In the genomic region with DNA sequence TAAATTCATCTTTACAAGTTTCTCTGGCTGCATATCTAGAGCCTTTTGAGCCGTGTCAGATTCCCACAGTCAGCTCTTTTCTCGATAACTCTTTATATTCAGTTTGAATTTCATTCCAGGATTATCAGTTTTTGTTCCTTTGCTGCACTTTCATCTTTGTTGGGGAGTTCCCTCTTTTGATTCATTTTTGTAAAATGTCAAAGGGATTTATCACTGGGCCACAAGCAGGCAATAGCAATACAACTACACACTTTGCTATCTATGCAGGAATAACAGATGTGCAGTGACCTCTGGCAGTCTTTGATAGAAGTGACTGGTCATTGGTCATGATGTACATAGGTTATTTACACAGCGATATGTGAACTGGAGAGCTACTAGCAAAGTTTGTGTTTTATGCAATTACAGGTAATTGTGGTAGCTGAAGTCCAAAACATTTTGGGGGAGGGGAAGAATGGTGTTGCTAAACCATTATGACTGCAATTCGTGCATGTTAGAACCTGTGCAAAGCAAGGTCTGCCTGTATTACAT, we compare ENCODE assay signal across 1 cellular context.
A peak's percentile ranks its signal among the peaks of the same experiment; 100 is the strongest.
TF ChIP-seq lines count a peak whose summit lies in the region.

No MANE protein-coding gene starts in this region.

TF ChIP-seq in HepG2, 621 proteins besides CTCF, POLR2A, EP300 and RAD21 (continued from another document and continues in another):
- TF ChIP-seq, protein P1, sequence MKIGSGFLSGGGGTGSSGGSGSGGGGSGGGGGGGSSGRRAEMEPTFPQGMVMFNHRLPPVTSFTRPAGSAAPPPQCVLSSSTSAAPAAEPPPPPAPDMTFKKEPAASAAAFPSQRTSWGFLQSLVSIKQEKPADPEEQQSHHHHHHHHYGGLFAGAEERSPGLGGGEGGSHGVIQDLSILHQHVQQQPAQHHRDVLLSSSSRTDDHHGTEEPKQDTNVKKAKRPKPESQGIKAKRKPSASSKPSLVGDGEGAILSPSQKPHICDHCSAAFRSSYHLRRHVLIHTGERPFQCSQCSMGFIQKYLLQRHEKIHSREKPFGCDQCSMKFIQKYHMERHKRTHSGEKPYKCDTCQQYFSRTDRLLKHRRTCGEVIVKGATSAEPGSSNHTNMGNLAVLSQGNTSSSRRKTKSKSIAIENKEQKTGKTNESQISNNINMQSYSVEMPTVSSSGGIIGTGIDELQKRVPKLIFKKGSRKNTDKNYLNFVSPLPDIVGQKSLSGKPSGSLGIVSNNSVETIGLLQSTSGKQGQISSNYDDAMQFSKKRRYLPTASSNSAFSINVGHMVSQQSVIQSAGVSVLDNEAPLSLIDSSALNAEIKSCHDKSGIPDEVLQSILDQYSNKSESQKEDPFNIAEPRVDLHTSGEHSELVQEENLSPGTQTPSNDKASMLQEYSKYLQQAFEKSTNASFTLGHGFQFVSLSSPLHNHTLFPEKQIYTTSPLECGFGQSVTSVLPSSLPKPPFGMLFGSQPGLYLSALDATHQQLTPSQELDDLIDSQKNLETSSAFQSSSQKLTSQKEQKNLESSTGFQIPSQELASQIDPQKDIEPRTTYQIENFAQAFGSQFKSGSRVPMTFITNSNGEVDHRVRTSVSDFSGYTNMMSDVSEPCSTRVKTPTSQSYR (CRISPR knock-in tag; IDR thresholded peaks at IDR 0.05; ENCODE audit: borderline replicate concordance), result peak; percentile 97
- TF ChIP-seq HHEX (CRISPR knock-in tag; IDR thresholded peaks at IDR 0.05), result peak; percentile 48; the same call in 1 of the 2 replicates
- no peak; the same call in 1 of the 2 replicates for TF ChIP-seq FOXP1 (IDR thresholded peaks at IDR 0.05)
- peak; percentile 88 for TF ChIP-seq FOXP1 (CRISPR knock-in tag; IDR thresholded peaks at IDR 0.05)
- TF ChIP-seq, protein P2, sequence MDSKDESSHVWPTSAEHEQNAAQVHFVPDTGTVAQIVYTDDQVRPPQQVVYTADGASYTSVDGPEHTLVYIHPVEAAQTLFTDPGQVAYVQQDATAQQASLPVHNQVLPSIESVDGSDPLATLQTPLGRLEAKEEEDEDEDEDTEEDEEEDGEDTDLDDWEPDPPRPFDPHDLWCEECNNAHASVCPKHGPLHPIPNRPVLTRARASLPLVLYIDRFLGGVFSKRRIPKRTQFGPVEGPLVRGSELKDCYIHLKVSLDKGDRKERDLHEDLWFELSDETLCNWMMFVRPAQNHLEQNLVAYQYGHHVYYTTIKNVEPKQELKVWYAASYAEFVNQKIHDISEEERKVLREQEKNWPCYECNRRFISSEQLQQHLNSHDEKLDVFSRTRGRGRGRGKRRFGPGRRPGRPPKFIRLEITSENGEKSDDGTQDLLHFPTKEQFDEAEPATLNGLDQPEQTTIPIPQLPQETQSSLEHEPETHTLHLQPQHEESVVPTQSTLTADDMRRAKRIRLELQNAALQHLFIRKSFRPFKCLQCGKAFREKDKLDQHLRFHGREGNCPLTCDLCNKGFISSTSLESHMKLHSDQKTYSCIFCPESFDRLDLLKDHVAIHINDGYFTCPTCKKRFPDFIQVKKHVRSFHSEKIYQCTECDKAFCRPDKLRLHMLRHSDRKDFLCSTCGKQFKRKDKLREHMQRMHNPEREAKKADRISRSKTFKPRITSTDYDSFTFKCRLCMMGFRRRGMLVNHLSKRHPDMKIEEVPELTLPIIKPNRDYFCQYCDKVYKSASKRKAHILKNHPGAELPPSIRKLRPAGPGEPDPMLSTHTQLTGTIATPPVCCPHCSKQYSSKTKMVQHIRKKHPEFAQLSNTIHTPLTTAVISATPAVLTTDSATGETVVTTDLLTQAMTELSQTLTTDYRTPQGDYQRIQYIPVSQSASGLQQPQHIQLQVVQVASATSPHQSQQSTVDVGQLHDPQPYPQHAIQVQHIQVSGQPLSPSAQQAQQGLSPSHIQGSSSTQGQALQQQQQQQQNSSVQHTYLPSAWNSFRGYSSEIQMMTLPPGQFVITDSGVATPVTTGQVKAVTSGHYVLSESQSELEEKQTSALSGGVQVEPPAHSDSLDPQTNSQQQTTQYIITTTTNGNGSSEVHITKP (CRISPR knock-in tag; IDR thresholded peaks at IDR 0.05; ENCODE audit: low read depth), result no peak
- peak; percentile 59; the same call in 1 of the 2 replicates for TF ChIP-seq ZNF292 (CRISPR knock-in tag; IDR thresholded peaks at IDR 0.05; ENCODE audit: borderline replicate concordance, low read depth)
- TF ChIP-seq, protein P3, sequence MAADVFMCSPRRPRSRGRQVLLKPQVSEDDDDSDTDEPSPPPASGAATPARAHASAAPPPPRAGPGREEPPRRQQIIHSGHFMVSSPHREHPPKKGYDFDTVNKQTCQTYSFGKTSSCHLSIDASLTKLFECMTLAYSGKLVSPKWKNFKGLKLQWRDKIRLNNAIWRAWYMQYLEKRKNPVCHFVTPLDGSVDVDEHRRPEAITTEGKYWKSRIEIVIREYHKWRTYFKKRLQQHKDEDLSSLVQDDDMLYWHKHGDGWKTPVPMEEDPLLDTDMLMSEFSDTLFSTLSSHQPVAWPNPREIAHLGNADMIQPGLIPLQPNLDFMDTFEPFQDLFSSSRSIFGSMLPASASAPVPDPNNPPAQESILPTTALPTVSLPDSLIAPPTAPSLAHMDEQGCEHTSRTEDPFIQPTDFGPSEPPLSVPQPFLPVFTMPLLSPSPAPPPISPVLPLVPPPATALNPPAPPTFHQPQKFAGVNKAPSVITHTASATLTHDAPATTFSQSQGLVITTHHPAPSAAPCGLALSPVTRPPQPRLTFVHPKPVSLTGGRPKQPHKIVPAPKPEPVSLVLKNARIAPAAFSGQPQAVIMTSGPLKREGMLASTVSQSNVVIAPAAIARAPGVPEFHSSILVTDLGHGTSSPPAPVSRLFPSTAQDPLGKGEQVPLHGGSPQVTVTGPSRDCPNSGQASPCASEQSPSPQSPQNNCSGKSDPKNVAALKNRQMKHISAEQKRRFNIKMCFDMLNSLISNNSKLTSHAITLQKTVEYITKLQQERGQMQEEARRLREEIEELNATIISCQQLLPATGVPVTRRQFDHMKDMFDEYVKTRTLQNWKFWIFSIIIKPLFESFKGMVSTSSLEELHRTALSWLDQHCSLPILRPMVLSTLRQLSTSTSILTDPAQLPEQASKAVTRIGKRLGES (CRISPR knock-in tag; IDR thresholded peaks at IDR 0.05; ENCODE audit: borderline replicate concordance), result no peak
- peak; percentile 74 for TF ChIP-seq GATAD2A (CRISPR knock-in tag; IDR thresholded peaks at IDR 0.05)
- TF ChIP-seq ZMYM3 (CRISPR knock-in tag; IDR thresholded peaks at IDR 0.05), result 0 out of 2 replicates have a peak, but pooled peaks have one; percentile 27
- 0 out of 2 replicates have a peak, but pooled peaks have one; percentile 33 for TF ChIP-seq ZBTB42 (CRISPR knock-in tag; IDR thresholded peaks at IDR 0.05)
- TF ChIP-seq MAFK (conservative IDR thresholded peaks at IDR 0.05 in 1 of 2, IDR thresholded peaks at IDR 0.05 in 1 of 2; ENCODE audit: low read length in 2 of 2), result peak; percentile 14 to 62
- peak; percentile 55; the same call in 1 of the 2 replicates for TF ChIP-seq TBX2 (CRISPR knock-in tag; IDR thresholded peaks at IDR 0.05; ENCODE audit: borderline replicate concordance)
- TF ChIP-seq, protein P4, sequence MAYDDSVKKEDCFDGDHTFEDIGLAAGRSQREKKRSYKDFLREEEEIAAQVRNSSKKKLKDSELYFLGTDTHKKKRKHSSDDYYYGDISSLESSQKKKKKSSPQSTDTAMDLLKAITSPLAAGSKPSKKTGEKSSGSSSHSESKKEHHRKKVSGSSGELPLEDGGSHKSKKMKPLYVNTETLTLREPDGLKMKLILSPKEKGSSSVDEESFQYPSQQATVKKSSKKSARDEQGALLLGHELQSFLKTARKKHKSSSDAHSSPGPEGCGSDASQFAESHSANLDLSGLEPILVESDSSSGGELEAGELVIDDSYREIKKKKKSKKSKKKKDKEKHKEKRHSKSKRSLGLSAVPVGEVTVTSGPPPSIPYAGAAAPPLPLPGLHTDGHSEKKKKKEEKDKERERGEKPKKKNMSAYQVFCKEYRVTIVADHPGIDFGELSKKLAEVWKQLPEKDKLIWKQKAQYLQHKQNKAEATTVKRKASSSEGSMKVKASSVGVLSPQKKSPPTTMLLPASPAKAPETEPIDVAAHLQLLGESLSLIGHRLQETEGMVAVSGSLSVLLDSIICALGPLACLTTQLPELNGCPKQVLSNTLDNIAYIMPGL (CRISPR knock-in tag; IDR thresholded peaks at IDR 0.05; ENCODE audit: borderline replicate concordance in 1 of 2, low read depth in 1 of 2), result 0 out of 4 replicates have a peak, but pooled peaks of 1 of the 2 experiments have one; percentile 43
- peak; percentile 39; the same call in 1 of the 2 replicates for TF ChIP-seq MAFF (IDR thresholded peaks at IDR 0.05; ENCODE audit: low read depth, low read length)
- TF ChIP-seq, protein P5, sequence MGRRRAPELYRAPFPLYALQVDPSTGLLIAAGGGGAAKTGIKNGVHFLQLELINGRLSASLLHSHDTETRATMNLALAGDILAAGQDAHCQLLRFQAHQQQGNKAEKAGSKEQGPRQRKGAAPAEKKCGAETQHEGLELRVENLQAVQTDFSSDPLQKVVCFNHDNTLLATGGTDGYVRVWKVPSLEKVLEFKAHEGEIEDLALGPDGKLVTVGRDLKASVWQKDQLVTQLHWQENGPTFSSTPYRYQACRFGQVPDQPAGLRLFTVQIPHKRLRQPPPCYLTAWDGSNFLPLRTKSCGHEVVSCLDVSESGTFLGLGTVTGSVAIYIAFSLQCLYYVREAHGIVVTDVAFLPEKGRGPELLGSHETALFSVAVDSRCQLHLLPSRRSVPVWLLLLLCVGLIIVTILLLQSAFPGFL (CRISPR knock-in tag; IDR thresholded peaks at IDR 0.05), result no peak
- peak; percentile 54; the same call in 1 of the 2 replicates for TF ChIP-seq NCOA2 (CRISPR knock-in tag; IDR thresholded peaks at IDR 0.05)
- TF ChIP-seq, protein P6, sequence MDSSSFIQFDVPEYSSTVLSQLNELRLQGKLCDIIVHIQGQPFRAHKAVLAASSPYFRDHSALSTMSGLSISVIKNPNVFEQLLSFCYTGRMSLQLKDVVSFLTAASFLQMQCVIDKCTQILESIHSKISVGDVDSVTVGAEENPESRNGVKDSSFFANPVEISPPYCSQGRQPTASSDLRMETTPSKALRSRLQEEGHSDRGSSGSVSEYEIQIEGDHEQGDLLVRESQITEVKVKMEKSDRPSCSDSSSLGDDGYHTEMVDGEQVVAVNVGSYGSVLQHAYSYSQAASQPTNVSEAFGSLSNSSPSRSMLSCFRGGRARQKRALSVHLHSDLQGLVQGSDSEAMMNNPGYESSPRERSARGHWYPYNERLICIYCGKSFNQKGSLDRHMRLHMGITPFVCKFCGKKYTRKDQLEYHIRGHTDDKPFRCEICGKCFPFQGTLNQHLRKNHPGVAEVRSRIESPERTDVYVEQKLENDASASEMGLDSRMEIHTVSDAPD (CRISPR knock-in tag; IDR thresholded peaks at IDR 0.05), result no peak
- TF ChIP-seq HNF4A (CRISPR knock-in tag; IDR thresholded peaks at IDR 0.05), result peak; percentile 80
- TF ChIP-seq SOX6 (IDR thresholded peaks at IDR 0.05), result no peak
- TF ChIP-seq SOX6 (CRISPR knock-in tag; IDR thresholded peaks at IDR 0.05), result peak; percentile 79
- 0 out of 2 replicates have a peak, but pooled peaks have one; percentile 24 for TF ChIP-seq RBAK (CRISPR knock-in tag; IDR thresholded peaks at IDR 0.05)
- TF ChIP-seq MIER3 (CRISPR knock-in tag; IDR thresholded peaks at IDR 0.05; ENCODE audit: borderline replicate concordance), result peak; percentile 70; the same call in 1 of the 2 replicates
- TF ChIP-seq, protein P7, sequence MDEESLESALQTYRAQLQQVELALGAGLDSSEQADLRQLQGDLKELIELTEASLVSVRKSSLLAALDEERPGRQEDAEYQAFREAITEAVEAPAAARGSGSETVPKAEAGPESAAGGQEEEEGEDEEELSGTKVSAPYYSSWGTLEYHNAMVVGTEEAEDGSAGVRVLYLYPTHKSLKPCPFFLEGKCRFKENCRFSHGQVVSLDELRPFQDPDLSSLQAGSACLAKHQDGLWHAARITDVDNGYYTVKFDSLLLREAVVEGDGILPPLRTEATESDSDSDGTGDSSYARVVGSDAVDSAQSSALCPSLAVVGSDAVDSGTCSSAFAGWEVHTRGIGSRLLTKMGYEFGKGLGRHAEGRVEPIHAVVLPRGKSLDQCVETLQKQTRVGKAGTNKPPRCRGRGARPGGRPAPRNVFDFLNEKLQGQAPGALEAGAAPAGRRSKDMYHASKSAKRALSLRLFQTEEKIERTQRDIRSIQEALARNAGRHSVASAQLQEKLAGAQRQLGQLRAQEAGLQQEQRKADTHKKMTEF (CRISPR knock-in tag; IDR thresholded peaks at IDR 0.05), result peak; percentile 68; the same call in 1 of the 2 replicates
- peak; percentile 55; the same call in 1 of the 2 replicates for TF ChIP-seq NFIC (IDR thresholded peaks at IDR 0.05; ENCODE audit: low read length)
- TF ChIP-seq, protein P8, sequence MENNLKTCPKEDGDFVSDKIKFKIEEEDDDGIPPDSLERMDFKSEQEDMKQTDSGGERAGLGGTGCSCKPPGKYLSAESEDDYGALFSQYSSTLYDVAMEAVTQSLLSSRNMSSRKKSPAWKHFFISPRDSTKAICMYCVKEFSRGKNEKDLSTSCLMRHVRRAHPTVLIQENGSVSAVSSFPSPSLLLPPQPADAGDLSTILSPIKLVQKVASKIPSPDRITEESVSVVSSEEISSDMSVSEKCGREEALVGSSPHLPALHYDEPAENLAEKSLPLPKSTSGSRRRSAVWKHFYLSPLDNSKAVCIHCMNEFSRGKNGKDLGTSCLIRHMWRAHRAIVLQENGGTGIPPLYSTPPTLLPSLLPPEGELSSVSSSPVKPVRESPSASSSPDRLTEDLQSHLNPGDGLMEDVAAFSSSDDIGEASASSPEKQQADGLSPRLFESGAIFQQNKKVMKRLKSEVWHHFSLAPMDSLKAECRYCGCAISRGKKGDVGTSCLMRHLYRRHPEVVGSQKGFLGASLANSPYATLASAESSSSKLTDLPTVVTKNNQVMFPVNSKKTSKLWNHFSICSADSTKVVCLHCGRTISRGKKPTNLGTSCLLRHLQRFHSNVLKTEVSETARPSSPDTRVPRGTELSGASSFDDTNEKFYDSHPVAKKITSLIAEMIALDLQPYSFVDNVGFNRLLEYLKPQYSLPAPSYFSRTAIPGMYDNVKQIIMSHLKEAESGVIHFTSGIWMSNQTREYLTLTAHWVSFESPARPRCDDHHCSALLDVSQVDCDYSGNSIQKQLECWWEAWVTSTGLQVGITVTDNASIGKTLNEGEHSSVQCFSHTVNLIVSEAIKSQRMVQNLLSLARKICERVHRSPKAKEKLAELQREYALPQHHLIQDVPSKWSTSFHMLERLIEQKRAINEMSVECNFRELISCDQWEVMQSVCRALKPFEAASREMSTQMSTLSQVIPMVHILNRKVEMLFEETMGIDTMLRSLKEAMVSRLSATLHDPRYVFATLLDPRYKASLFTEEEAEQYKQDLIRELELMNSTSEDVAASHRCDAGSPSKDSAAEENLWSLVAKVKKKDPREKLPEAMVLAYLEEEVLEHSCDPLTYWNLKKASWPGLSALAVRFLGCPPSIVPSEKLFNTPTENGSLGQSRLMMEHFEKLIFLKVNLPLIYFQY (CRISPR knock-in tag; IDR thresholded peaks at IDR 0.05; ENCODE audit: borderline replicate concordance), result no peak
- peak; percentile 73 for TF ChIP-seq CEBPG (CRISPR knock-in tag; IDR thresholded peaks at IDR 0.05)
- no peak for TF ChIP-seq SOX13 (IDR thresholded peaks at IDR 0.05)
- TF ChIP-seq SOX13 (CRISPR knock-in tag; conservative IDR thresholded peaks at IDR 0.05 in 1 of 2, IDR thresholded peaks at IDR 0.05 in 1 of 2), result peak in 1 of 2 experiments; percentile 77; a peak in 2 of 4 replicates
- peak; percentile 50; the same call in 1 of the 2 replicates for TF ChIP-seq SIX4 (CRISPR knock-in tag; IDR thresholded peaks at IDR 0.05)
- TF ChIP-seq, protein P9, sequence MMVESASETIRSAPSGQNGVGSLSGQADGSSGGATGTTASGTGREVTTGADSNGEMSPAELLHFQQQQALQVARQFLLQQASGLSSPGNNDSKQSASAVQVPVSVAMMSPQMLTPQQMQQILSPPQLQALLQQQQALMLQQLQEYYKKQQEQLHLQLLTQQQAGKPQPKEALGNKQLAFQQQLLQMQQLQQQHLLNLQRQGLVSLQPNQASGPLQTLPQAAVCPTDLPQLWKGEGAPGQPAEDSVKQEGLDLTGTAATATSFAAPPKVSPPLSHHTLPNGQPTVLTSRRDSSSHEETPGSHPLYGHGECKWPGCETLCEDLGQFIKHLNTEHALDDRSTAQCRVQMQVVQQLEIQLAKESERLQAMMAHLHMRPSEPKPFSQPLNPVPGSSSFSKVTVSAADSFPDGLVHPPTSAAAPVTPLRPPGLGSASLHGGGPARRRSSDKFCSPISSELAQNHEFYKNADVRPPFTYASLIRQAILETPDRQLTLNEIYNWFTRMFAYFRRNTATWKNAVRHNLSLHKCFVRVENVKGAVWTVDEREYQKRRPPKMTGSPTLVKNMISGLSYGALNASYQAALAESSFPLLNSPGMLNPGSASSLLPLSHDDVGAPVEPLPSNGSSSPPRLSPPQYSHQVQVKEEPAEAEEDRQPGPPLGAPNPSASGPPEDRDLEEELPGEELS (CRISPR knock-in tag; IDR thresholded peaks at IDR 0.05), result peak; percentile 87
